Comparison of ENCODE assay signal across 19 cellular contexts in the genomic region with DNA sequence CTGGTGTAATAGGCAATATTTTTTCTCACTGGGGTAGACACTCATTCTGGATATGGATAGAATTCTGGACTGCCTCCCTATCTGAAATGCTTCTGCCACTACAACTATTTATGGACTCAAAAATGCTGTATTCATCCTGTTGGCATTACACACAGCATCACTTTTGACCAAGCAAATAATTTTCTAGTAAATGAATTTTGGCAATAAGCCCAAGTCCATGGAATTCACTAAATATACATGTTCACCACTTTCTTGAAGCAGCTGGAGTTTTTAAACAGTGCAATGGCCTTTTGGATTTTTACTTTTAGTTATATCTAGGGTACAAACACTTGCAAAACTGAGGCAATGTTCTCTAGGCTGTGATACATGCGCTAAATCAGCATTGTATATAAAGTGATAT.
DNase-seq lines count a peak whose midpoint lies in the region; FAIRE-seq and TF ChIP-seq lines count a peak whose summit lies in the region.
"Had no signal": no experiment of that assay in that cellular context is flagged by ENCODE, and none has a peak within 500 bp of the region (broad histone marks: within the 10 kb centered on the region; RNA-seq: fewer than 3 reads in every experiment).

No MANE protein-coding gene starts in this region.

- H3K79me2 ChIP-seq in astrocyte (ENCODE audit: insufficient read depth, low read length) (no peaks in the 10 kb centered on the region), fibroblast of lung (ENCODE audit: control insufficient read depth, insufficient read depth, low read length) (no peaks in the 10 kb centered on the region)

- H3K4me3 Mint-ChIP-seq in astrocyte (ENCODE audit: unreplicated experiment), result no peak overlapping the region
- no peak overlapping the region for H3K4me3 Mint-ChIP-seq in Calu3 (ENCODE audit: low read depth, unreplicated experiment)
- H3K4me3 Mint-ChIP-seq: CD4-positive, alpha-beta T cell; H9 had no signal

- CTCF ChIA-PET in Calu3 (lab: Charles Lee), result no interaction called here

- peak; percentile 10 for DNase-seq in H4 (ENCODE audit: low spot score)
- peak; percentile 20 for DNase-seq in astrocyte (ENCODE audit: low read depth)
- peak; percentile 34 to 53 for DNase-seq in fibroblast of lung (ENCODE audit: low read depth in 2 of 2)
- peak; percentile 3 for DNase-seq in myocyte (ENCODE audit: low read depth)
- DNase-seq in H54 (ENCODE audit: insufficient read length, low spot score), result no peak
- no peak for DNase-seq in erythroblast (lab: John Stamatoyannopoulos, UW)
- DNase-seq in Calu3, result no peak
- DNase-seq: AML-193; Caco-2; CD4-positive, alpha-beta T cell; DND-41; EL; GM23248; H9 had no signal

- H3K9me3 Mint-ChIP-seq in astrocyte (ENCODE audit: unreplicated experiment) (no peaks in the 10 kb centered on the region), Calu3 (ENCODE audit: low read depth, unreplicated experiment) (peaks cover 2% of the 10 kb centered on the region)
- H3K9me3 Mint-ChIP-seq: H9 had no signal

- H4K20me1 ChIP-seq in astrocyte (ENCODE audit: insufficient read depth, low read length) (no peaks in the 10 kb centered on the region), fibroblast of lung (ENCODE audit: control insufficient read depth, extremely low read depth, insufficient read depth, low read length) (no peaks in the 10 kb centered on the region)

- H3K4me1 ChIP-seq in astrocyte (ENCODE audit: insufficient read depth, low read length), result no peaks in the 10 kb centered on the region
- no peaks in the 10 kb centered on the region for H3K4me1 ChIP-seq in fibroblast of lung (ENCODE audit: control insufficient read depth, extremely low read depth, insufficient read depth, low read length)
- H3K4me1 ChIP-seq: A549, Caco-2 had no signal

- H3K4me3 ChIP-seq in astrocyte (ENCODE audit: insufficient read depth, low read depth, low read length), result no peak overlapping the region
- no peak overlapping the region for H3K4me3 ChIP-seq in fibroblast of lung (replicated peaks in 1 of 4; ENCODE audit: control extremely low read depth in 1 of 4, insufficient read depth in 1 of 4, low read depth in 3 of 4, low read length in 4 of 4)
- H3K4me3 ChIP-seq: A549, GM12878, GM23248 had no signal

- no peak overlapping the region for H3K27ac Mint-ChIP-seq in astrocyte (ENCODE audit: unreplicated experiment)
- no peak overlapping the region for H3K27ac Mint-ChIP-seq in Calu3 (ENCODE audit: unreplicated experiment)
- H3K27ac Mint-ChIP-seq: CD4-positive, alpha-beta T cell; H9 had no signal

- H3K27me3 ChIP-seq in astrocyte (ENCODE audit: insufficient read depth, low read length), result no peaks in the 10 kb centered on the region
- H3K27me3 ChIP-seq in fibroblast of lung (ENCODE audit: control insufficient read depth, insufficient read depth, low read length), result no peaks in the 10 kb centered on the region

- BruUV-seq in Calu3 (replicated peaks; lab: Mats Ljungman, UMichigan), result no TSS peak

- intact Hi-C loops in Calu3 (cut with micrococcal nuclease; ENCODE audit: unreplicated experiment), result no loop called here

- H3K36me3 Mint-ChIP-seq in astrocyte (ENCODE audit: low read depth, unreplicated experiment) (no peaks in the 10 kb centered on the region), Calu3 (ENCODE audit: insufficient read depth, unreplicated experiment) (no peaks in the 10 kb centered on the region)

- FAIRE-seq in astrocyte (lab: Jason Lieb, UNC) (no peak), H54 (lab: Jason Lieb, UNC) (no peak)
- FAIRE-seq: A549, GM12878, GM19239 had no signal

- no peak overlapping the region for H2AFZ ChIP-seq in astrocyte (ENCODE audit: low read depth, low read length)
- no peak overlapping the region for H2AFZ ChIP-seq in fibroblast of lung (ENCODE audit: low read length)
- H2AFZ ChIP-seq: GM23248 had no signal

- H3K36me3 ChIP-seq in astrocyte (ENCODE audit: insufficient read depth, low read length) (no peaks in the 10 kb centered on the region), fibroblast of lung (ENCODE audit: control insufficient read depth, insufficient read depth, low read length) (no peaks in the 10 kb centered on the region)

- H3K27me3 Mint-ChIP-seq in astrocyte (ENCODE audit: low read depth, unreplicated experiment), result no peaks in the 10 kb centered on the region
- H3K27me3 Mint-ChIP-seq in Calu3 (ENCODE audit: unreplicated experiment), result no peaks in the 10 kb centered on the region
- H3K27me3 Mint-ChIP-seq: CD4-positive, alpha-beta T cell had no signal

- no peak for TF ChIP-seq POLR2A in H54 (IDR thresholded peaks at IDR 0.05; ENCODE audit: low read depth, low read length)
- TF ChIP-seq POLR2A in erythroblast (IDR thresholded peaks at IDR 0.05; ENCODE audit: low read length), result no peak

- H3K4me2 ChIP-seq in astrocyte (ENCODE audit: low read length) (no peak overlapping the region), fibroblast of lung (ENCODE audit: extremely low read depth, insufficient read depth, low read length) (no peak overlapping the region)
- H3K4me2 ChIP-seq: A549 had no signal

- H3K27ac ChIP-seq in astrocyte (ENCODE audit: low read depth, low read length) (no peak overlapping the region), fibroblast of lung (ENCODE audit: insufficient read depth, low read length) (no peak overlapping the region)
- H3K27ac ChIP-seq: 22Rv1, A549, C4-2B, GM23248 had no signal

- H3K9me3 ChIP-seq in astrocyte (ENCODE audit: insufficient read depth, low read depth, low read length) (no peaks in the 10 kb centered on the region), fibroblast of lung (ENCODE audit: control insufficient read depth, insufficient read depth, low read depth, low read length) (no peaks in the 10 kb centered on the region)
- H3K9me3 ChIP-seq: Caco-2 had no signal

- no peak overlapping the region for H3K9ac ChIP-seq in astrocyte (ENCODE audit: low read length)
- H3K9ac ChIP-seq in fibroblast of lung (ENCODE audit: insufficient read depth, low read length), result no peak overlapping the region
- H3K9ac ChIP-seq: GM23248 had no signal

- TF ChIP-seq CTCF in astrocyte (IDR thresholded peaks at IDR 0.05; ENCODE audit: insufficient read depth, low read depth, low read length) (no peak), fibroblast of lung (conservative IDR thresholded peaks at IDR 0.05 in 1 of 2, IDR thresholded peaks at IDR 0.05 in 1 of 2; ENCODE audit: low read depth in 1 of 2, low read length in 2 of 2) (no peak), Calu3 (IDR thresholded peaks at IDR 0.05; ENCODE audit: unreplicated experiment) (no peak)

- H3K4me1 Mint-ChIP-seq in astrocyte (ENCODE audit: low read depth, unreplicated experiment), result no peaks in the 10 kb centered on the region
- no peaks in the 10 kb centered on the region for H3K4me1 Mint-ChIP-seq in Calu3 (ENCODE audit: low read depth, unreplicated experiment)
- H3K4me1 Mint-ChIP-seq: H9 had no signal

Comparison
In these comparisons a context has a peak if more than half of its experiments do, and no peak if none do; other contexts are left out.
1. DNase-seq: peak in H4 (single experiment), astrocyte (single experiment), fibroblast of lung (2 of 2) and myocyte (single experiment); none in H54 (single experiment), erythroblast (0 of 2) and Calu3 (single experiment).